6 cellular contexts compared by ENCODE assay signal in the genomic region with DNA sequence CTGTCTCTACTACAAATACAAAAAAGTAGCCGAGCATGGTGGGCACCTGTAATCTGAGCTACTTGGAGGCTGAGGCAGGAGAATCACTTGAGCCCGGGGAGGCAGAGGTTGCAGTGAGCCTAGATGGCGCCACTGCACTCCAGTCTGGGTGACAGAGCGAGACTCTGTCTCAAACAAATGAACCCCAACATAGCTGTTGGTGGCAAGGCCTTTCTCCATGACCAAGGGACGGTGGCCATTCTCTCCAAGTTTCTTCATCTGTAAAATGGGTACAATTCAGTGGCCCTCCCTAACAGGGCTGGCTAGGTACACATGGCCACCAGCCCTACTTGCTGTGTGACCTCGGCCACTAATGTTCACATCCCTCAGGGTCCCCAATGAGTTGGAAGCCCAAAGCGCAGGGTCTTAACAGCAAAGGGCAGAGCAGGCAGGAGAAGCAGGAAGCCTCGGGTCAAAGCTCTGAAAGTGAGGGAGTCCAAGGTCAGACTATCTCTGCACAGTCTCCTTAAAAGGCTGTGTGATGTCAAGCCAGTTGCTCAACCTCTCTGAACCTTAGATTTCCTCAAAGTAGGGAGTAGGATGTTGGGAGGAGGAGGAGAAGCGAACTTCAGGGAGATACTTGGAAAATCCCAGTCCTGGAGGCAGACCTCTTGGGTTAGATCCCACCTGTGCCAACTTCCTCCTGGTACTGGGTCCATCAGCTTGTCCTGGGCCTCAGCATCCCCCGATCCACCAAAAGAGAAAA. TPM values are rescaled to one million over a fixed set of nuclear protein-coding genes. Genes with fewer than 3 reads are reported as not detected.
DNase-seq lines count a peak whose midpoint lies in the region; ATAC-seq, FAIRE-seq and TF ChIP-seq lines count a peak whose summit lies in the region.

No MANE protein-coding gene starts in this region.

- FAIRE-seq in A549 (lab: Jason Lieb, UNC), result no peak

- TF ChIP-seq RAD21 in A549 (conservative IDR thresholded peaks at IDR 0.05 in 1 of 2, IDR thresholded peaks at IDR 0.05 in 1 of 2), result no peak

- no peaks in the 10 kb centered on the region for H3K9me3 ChIP-seq in A549
- no peaks in the 10 kb centered on the region for H3K9me3 ChIP-seq in OCI-LY7 (ENCODE audit: low read length)
- H3K9me3 ChIP-seq in duodenal mucosa (ENCODE audit: control insufficient read depth in 1 of 2, low read length in 2 of 2), result no peaks in the 10 kb centered on the region

- H3K27ac ChIP-seq in A549 (peak overlapping the region; percentile 95 to 99), OCI-LY7 (ENCODE audit: low read depth, low read length, poor library complexity, severe bottlenecking) (peak overlapping the region; percentile 86), duodenal mucosa (ENCODE audit: low read depth, low read length) (peak overlapping the region; percentile 100)

- DNase-seq in A549 (ENCODE audit: low read depth in 1 of 2, low spot score in 1 of 2) (peak in 1 of 2 experiments; percentile 44), OCI-LY7 (ENCODE audit: low spot score) (peak; percentile 41), retinal pigment epithelial cell (ENCODE audit: low read depth) (no peak), NCI-H1436 (lab: John Stamatoyannopoulos, UW) (no peak)

- H4K20me1 ChIP-seq in OCI-LY7 (ENCODE audit: insufficient read depth, low read length), result peaks cover 10% of the 10 kb centered on the region; the same call in 1 of the 2 replicates

- peaks cover 52% of the 10 kb centered on the region for H3K4me1 ChIP-seq in A549
- H3K4me1 ChIP-seq in OCI-LY7 (ENCODE audit: insufficient read depth, low read length, poor library complexity, severe bottlenecking), result peaks cover 21% of the 10 kb centered on the region
- peaks cover 35 to 58% of the 10 kb centered on the region in 2 donors for H3K4me1 ChIP-seq in duodenal mucosa (ENCODE audit: control insufficient read depth in 1 of 2, insufficient read depth in 2 of 2, low read length in 2 of 2)

- BruUV-seq in OCI-LY7 (replicated peaks; lab: Mats Ljungman, UMichigan), result no TSS peak

- H3K4me2 ChIP-seq in A549 (peak overlapping the region; percentile 86), OCI-LY7 (ENCODE audit: low read length) (peak overlapping the region; percentile 66)

- POLR2A ChIA-PET in A549 (lab: Yijun Ruan, JAX) (interaction anchor here (1.0 to 5.8 kb wide), 10 partner anchors 14 to 140 kb away, joined by 3 to 235 read pairs (median 32); a partner anchor contains a TSS), OCI-LY7 (lab: Charles Lee) (interaction anchor here (0.7 to 3.8 kb wide), 10 partner anchors 14 to 651 kb away, joined by 3 to 44 read pairs (median 4); a partner anchor contains a TSS)

- CTCF ChIA-PET in A549 (lab: Yijun Ruan, JAX) (interaction anchor here (0.6 to 10.2 kb wide), 26 partner anchors 10 to 135 kb away, joined by 3 to 158 read pairs (median 8); a partner anchor contains a TSS), OCI-LY7 (lab: Charles Lee; ENCODE audit: unreplicated experiment) (interaction anchor here (0.6 to 2.3 kb wide), 6 partner anchors 44 to 109 kb away, joined by 3 to 22 read pairs (median 7); a partner anchor contains a TSS)

- H3K79me2 ChIP-seq in OCI-LY7 (ENCODE audit: insufficient read depth, low read depth, low read length), result peaks cover 20% of the 10 kb centered on the region; the same call in 1 of the 2 replicates

- H2AFZ ChIP-seq in OCI-LY7 (ENCODE audit: low read length), result no peak overlapping the region

- TF ChIP-seq CTCF in A549 (IDR thresholded peaks at IDR 0.05) (0 out of 3 replicates have a peak, but pooled peaks have one; percentile 23), OCI-LY7 (conservative IDR thresholded peaks at IDR 0.05; ENCODE audit: low read length) (peak; percentile 78), retinal pigment epithelial cell (conservative IDR thresholded peaks at IDR 0.05; ENCODE audit: low read depth, low read length) (peak; percentile 40)

- no peaks in the 10 kb centered on the region for H3K27me3 ChIP-seq in duodenal mucosa (ENCODE audit: control insufficient read depth in 1 of 2, insufficient read depth in 2 of 2, low read length in 2 of 2)

- no peaks in the 10 kb centered on the region for H3K9me2 ChIP-seq in OCI-LY7 (ENCODE audit: insufficient read depth, low read length)

- WGBS in A549 (ENCODE audit: missing lambda C conversion rate), result 49% methylated on average over 6 of the region's 10 CpGs

- TF ChIP-seq EP300 in A549 (IDR thresholded peaks at IDR 0.05), result no peak

- peaks cover 16% of the 10 kb centered on the region; the same call in 1 of the 2 replicates for H3K36me3 ChIP-seq in OCI-LY7 (ENCODE audit: insufficient read depth, low read length)
- peaks cover 16 to 20% of the 10 kb centered on the region in 2 donors for H3K36me3 ChIP-seq in duodenal mucosa (ENCODE audit: control insufficient read depth in 1 of 2, insufficient read depth in 2 of 2, low read length in 2 of 2)

- ATAC-seq in A549 (no peak), GM21737 (IDR thresholded peaks at IDR 0.05; ENCODE audit: unreplicated experiment) (no peak)

- H3K9ac ChIP-seq in duodenal mucosa (ENCODE audit: low read depth in 1 of 2, low read length in 2 of 2), result peak overlapping the region; percentile 100

- no peak for TF ChIP-seq POLR2A in A549 (IDR thresholded peaks at IDR 0.05; ENCODE audit: low read length)

- peak overlapping the region; percentile 97 for H3K4me3 ChIP-seq in A549
- peak overlapping the region; percentile 80 for H3K4me3 ChIP-seq in OCI-LY7 (ENCODE audit: low read depth, low read length, poor library complexity, severe bottlenecking)
- H3K4me3 ChIP-seq in duodenal mucosa (ENCODE audit: low read depth in 1 of 2, low read length in 2 of 2), result peak overlapping the region; percentile 82 to 99
- H3K4me3 ChIP-seq in retinal pigment epithelial cell (ENCODE audit: low read length), result peak overlapping the region; percentile 99

- intact Hi-C loops in OCI-LY7 (cut with micrococcal nuclease; ENCODE audit: unreplicated experiment), result loop anchor here (1.0 to 2.0 kb wide), 4 partner anchors 27 to 74 kb away; a partner anchor contains a TSS

TF ChIP-seq in A549, 52 proteins besides CTCF, POLR2A, EP300 and RAD21:
- TF ChIP-seq, protein P1, sequence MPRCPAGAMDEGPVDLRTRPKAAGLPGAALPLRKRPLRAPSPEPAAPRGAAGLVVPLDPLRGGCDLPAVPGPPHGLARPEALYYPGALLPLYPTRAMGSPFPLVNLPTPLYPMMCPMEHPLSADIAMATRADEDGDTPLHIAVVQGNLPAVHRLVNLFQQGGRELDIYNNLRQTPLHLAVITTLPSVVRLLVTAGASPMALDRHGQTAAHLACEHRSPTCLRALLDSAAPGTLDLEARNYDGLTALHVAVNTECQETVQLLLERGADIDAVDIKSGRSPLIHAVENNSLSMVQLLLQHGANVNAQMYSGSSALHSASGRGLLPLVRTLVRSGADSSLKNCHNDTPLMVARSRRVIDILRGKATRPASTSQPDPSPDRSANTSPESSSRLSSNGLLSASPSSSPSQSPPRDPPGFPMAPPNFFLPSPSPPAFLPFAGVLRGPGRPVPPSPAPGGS (IDR thresholded peaks at IDR 0.05), result no peak
- TF ChIP-seq ZFP36 (IDR thresholded peaks at IDR 0.05; ENCODE audit: borderline replicate concordance, partially characterized antibody) (peak; percentile 76), HOXA7 (CRISPR knock-in tag; IDR thresholded peaks at IDR 0.05) (peak; percentile 68; the same call in 1 of the 2 replicates), KDM1A (IDR thresholded peaks at IDR 0.05; ENCODE audit: low read depth) (peak; percentile 77; the same call in 1 of the 2 replicates), FOSB (CRISPR knock-in tag; IDR thresholded peaks at IDR 0.05) (no peak)

RNA-seq across cellular contexts. Expression of a gene that starts 2.7 kb away (rescaled TPM):
- polyA plus RNA-seq in A549 (2011; rRNA removed) (52.9 and 68.9 TPM in 2 replicates), A549 (2017; fragmentation: RNase III; extraction: RNeasy Plus Mini Kit Qiagen cat#74134 plus additional on column Dnase treatment) (52.6 to 70.4 TPM (median 65.1 TPM) in 3 replicates)
- polyA plus RNA-seq in A549 (2012; cell fraction: cytosol; rRNA removed), result 96.0 and 202 TPM in 2 replicates
- polyA plus RNA-seq in A549 (2012; cell fraction: nucleus; rRNA removed), result 69.5 and 147 TPM in 2 replicates
- polyA minus RNA-seq in A549 (2011; rRNA and poly(A)+ RNA removed), result 23.0 and 35.5 TPM in 2 replicates
- total RNA-seq in OCI-LY7 (2014; rRNA removed; shearing (Covaris generic)), result 138 and 144 TPM in 2 replicates
- 79.0 and 92.6 TPM in 2 replicates for total RNA-seq in OCI-LY7 (2022)

RNA-seq across cellular contexts. Expression of a gene that starts 4.4 kb away (rescaled TPM):
- 0.34 and 0.63 TPM in 2 replicates for polyA plus RNA-seq in A549 (2011; rRNA removed)
- polyA plus RNA-seq in A549 (2012; cell fraction: cytosol; rRNA removed), result 0.17 and 0.21 TPM in 2 replicates
- polyA plus RNA-seq in A549 (2012; cell fraction: nucleus; rRNA removed), result 2.2 and 2.4 TPM in 2 replicates
- 0.49 to 0.64 TPM (median 0.50 TPM) in 3 replicates for polyA plus RNA-seq in A549 (2017; fragmentation: RNase III; extraction: RNeasy Plus Mini Kit Qiagen cat#74134 plus additional on column Dnase treatment)
- polyA minus RNA-seq in A549 (2011; rRNA and poly(A)+ RNA removed), result 1.5 and 2.2 TPM in 2 replicates
- 0.38 and 3.7 TPM in 2 replicates for total RNA-seq in OCI-LY7 (2014; rRNA removed; shearing (Covaris generic))
- total RNA-seq in OCI-LY7 (2022), result 1.1 and 2.6 TPM in 2 replicates

RNA-seq across cellular contexts. Expression of a gene that starts 44.2 kb away (rescaled TPM):
- 106 and 154 TPM in 2 replicates for polyA plus RNA-seq in A549 (2011; rRNA removed)
- polyA plus RNA-seq in A549 (2012; cell fraction: cytosol; rRNA removed), result 311 and 362 TPM in 2 replicates
- polyA plus RNA-seq in A549 (2012; cell fraction: nucleus; rRNA removed), result 158 and 166 TPM in 2 replicates
- polyA plus RNA-seq in A549 (2017; fragmentation: RNase III; extraction: RNeasy Plus Mini Kit Qiagen cat#74134 plus additional on column Dnase treatment), result 169 to 180 TPM (median 171 TPM) in 3 replicates
- 51.2 and 54.0 TPM in 2 replicates for polyA minus RNA-seq in A549 (2011; rRNA and poly(A)+ RNA removed)
- 451 and 482 TPM in 2 replicates for total RNA-seq in OCI-LY7 (2014; rRNA removed; shearing (Covaris generic))
- 232 and 252 TPM in 2 replicates for total RNA-seq in OCI-LY7 (2022)

RNA-seq across cellular contexts. Expression of a gene that starts 52.5 kb away (rescaled TPM):
- polyA plus RNA-seq in A549 (2011; rRNA removed) (0.25 and 0.54 TPM in 2 replicates), A549 (2017; fragmentation: RNase III; extraction: RNeasy Plus Mini Kit Qiagen cat#74134 plus additional on column Dnase treatment) (0.34 to 0.65 TPM (median 0.55 TPM) in 3 replicates)
- polyA plus RNA-seq in A549 (2012; cell fraction: cytosol; rRNA removed), result 0.33 and 0.53 TPM in 2 replicates
- 2.6 and 3.3 TPM in 2 replicates for polyA plus RNA-seq in A549 (2012; cell fraction: nucleus; rRNA removed)
- polyA minus RNA-seq in A549 (2011; rRNA and poly(A)+ RNA removed), result 0.21 TPM in 1 of 2 replicates, not detected in the other
- total RNA-seq in OCI-LY7 (2014; rRNA removed; shearing (Covaris generic)), result not detected in 2 replicates
- total RNA-seq in OCI-LY7 (2022), result 0.77 and 1.4 TPM in 2 replicates

Comparison
In these comparisons a context has a peak if more than half of its experiments do, and no peak if none do; other contexts are left out.
1. CTCF ChIP-seq: peak in every context shown above with its lines; median percentile 78 in OCI-LY7; 40 in retinal pigment epithelial cell; 23 in A549.